In the genomic region with DNA sequence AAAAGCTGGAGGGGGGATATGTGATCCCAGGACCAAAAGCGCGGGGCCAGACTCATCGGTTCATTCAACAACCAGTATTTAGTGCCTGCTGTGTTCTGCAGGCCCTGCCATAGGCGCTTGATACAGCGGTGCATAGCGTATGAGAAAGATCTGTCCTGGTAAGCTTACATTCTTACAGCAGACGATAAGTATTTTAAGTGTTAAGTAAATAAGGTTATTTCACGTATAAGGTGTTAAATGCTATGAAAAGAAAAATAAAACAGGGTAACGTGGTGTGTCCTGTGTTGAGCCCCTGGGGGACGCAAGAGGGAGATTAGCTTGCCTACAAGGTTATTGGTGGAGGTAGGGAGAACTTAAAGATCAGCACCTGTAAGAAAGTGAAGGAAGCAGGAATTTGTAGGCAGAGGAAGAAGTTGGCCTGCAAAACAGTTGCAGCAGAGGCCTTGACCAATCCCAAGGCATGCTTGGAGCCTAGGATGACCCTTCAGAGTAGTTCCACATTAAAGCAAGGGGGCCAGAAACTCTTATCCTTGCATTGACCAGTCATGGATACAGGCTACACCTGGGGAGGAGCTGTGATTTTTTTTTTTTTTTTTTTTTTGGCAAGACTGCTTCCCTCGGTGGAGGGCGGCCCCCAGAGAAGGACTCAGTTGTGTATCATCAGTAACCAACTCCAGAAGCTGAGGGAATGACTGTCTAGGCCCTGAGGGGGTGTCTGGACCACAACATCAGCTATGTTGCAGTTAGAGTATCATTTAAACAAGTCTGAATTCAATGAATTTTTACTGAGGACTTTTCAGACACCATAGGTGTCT, we compare ENCODE assay signal across 8 cellular contexts. TPM values are rescaled to one million over a fixed set of nuclear protein-coding genes. Genes with fewer than 3 reads are reported as not detected.
DNase-seq lines count a peak whose midpoint lies in the region; ATAC-seq, FAIRE-seq and TF ChIP-seq lines count a peak whose summit lies in the region.

No MANE protein-coding gene starts in this region.

- H3K27ac ChIP-seq in H9 (ENCODE audit: insufficient read length, low read depth, low read length) (peak overlapping the region; percentile 4), small intestine (ENCODE audit: low read depth in 1 of 2, low read length in 1 of 2) (peak overlapping the region; percentile 100)

- H3K27ac Mint-ChIP-seq in H9, result peak overlapping the region; percentile 41 to 88 (median 60)

- H3K14ac ChIP-seq in H9 (ENCODE audit: insufficient read depth, low read length), result no peak overlapping the region

- H2AK5ac ChIP-seq in H9 (ENCODE audit: insufficient read length, low read length), result no peak overlapping the region

- H4K5ac ChIP-seq in H9 (ENCODE audit: insufficient read length, low read depth, low read length), result no peak overlapping the region

- DNase-seq in AG20443 (ENCODE audit: low spot score) (peak; percentile 81), H9 (no peak), hepatic stellate cell (ENCODE audit: low spot score) (peak; percentile 35), small intestine (peak; percentile 50), NCI-H2227 treated with DMSO at 0.1 percent for 48 hours (lab: John Stamatoyannopoulos, UW) (no peak)
- no peak for DNase-seq in stimulated activated CD4-positive, alpha-beta T cell treated with anti-CD3 and anti-CD28 coated beads, Interleukin-12 subunit alpha, Interleukin-12 subunit beta, amount 100 ng/mL, for 4 hours

- H2BK5ac ChIP-seq in H9 (ENCODE audit: insufficient read length, low read length), result no peak overlapping the region

- TF ChIP-seq CTCF in H9 (conservative IDR thresholded peaks at IDR 0.05), result peak; percentile 24; the same call in 1 of the 3 replicates
- no peak for TF ChIP-seq CTCF in WI38 (IDR thresholded peaks at IDR 0.05; ENCODE audit: low read depth, low read length)

- no peaks in the 10 kb centered on the region for H3K79me2 ChIP-seq in H9 (ENCODE audit: insufficient read depth, low read length)

- H3K4ac ChIP-seq in H9 (ENCODE audit: low read depth, low read length), result no peak overlapping the region

- no peaks in the 10 kb centered on the region; the same call in 1 of the 2 replicates for H3K4me1 ChIP-seq in H9 (ENCODE audit: insufficient read depth, low read length)
- H3K4me1 ChIP-seq in small intestine (ENCODE audit: control insufficient read depth in 2 of 2, insufficient read depth in 1 of 2, low read depth in 1 of 2, low read length in 1 of 2), result peaks cover 0 to 6% of the 10 kb centered on the region in 2 donors

- H3K56ac ChIP-seq in H9 (ENCODE audit: insufficient read length, low read depth, low read length), result no peak overlapping the region

- H2BK12ac ChIP-seq in H9 (ENCODE audit: insufficient read length, low read depth, low read length), result no peak overlapping the region

- H3K4me1 Mint-ChIP-seq in H9, result peaks cover 13 to 21% of the 10 kb centered on the region in 2 experiments

- H3K27me3 Mint-ChIP-seq in H9 (ENCODE audit: low read depth), result no peaks in the 10 kb centered on the region

- H4K8ac ChIP-seq in H9 (replicated peaks; ENCODE audit: insufficient read length, low read depth, low read length), result no peak overlapping the region

- no peak overlapping the region for H3T11ph ChIP-seq in H9 (ENCODE audit: low read length)

- H3K9me3 ChIP-seq in H9 (ENCODE audit: control insufficient read depth, low read depth, low read length), result no peaks in the 10 kb centered on the region
- no peaks in the 10 kb centered on the region for H3K9me3 ChIP-seq in small intestine (ENCODE audit: control insufficient read depth, low read depth)

- peaks cover 8% of the 10 kb centered on the region for H3K23me2 ChIP-seq in H9 (ENCODE audit: insufficient read length, low read depth, low read length, poor library complexity, severe bottlenecking)

- no peak overlapping the region for H2BK20ac ChIP-seq in H9 (ENCODE audit: low read depth, low read length, poor library complexity, severe bottlenecking)

- H2BK120ac ChIP-seq in H9 (ENCODE audit: low read depth, low read length, poor library complexity, severe bottlenecking), result no peak overlapping the region

- no peak for ATAC-seq in HG03571 (IDR thresholded peaks at IDR 0.05; ENCODE audit: unreplicated experiment)

- H3K27me3 ChIP-seq in H9 (ENCODE audit: insufficient read depth, low read length), result no peaks in the 10 kb centered on the region
- no peaks in the 10 kb centered on the region for H3K27me3 ChIP-seq in small intestine (ENCODE audit: control insufficient read depth in 2 of 2, insufficient read depth in 2 of 2, low read length in 2 of 2)

- H3K18ac ChIP-seq in H9 (ENCODE audit: insufficient read length, low read depth, low read length), result no peak overlapping the region

- H3K36me3 ChIP-seq in small intestine (ENCODE audit: control insufficient read depth in 2 of 2, insufficient read depth in 2 of 2, low read length in 2 of 2), result no peaks in the 10 kb centered on the region

- H3K23ac ChIP-seq in H9 (ENCODE audit: insufficient read length, low read depth, low read length), result no peak overlapping the region

- H4K91ac ChIP-seq in H9 (ENCODE audit: insufficient read length, low read depth, low read length), result no peak overlapping the region

- H3K79me1 ChIP-seq in H9 (ENCODE audit: insufficient read depth, low read depth, low read length, poor library complexity, severe bottlenecking), result no peaks in the 10 kb centered on the region

- H3K4me3 ChIP-seq in WI38 (ENCODE audit: low read depth, low read length) (peak overlapping the region; percentile 81), small intestine (ENCODE audit: low read depth in 1 of 2, low read length in 2 of 2) (peak overlapping the region; percentile 85 to 99)

- H3K9me3 Mint-ChIP-seq in H9, result peaks cover 16 to 21% of the 10 kb centered on the region in 2 experiments

- H3K4me2 ChIP-seq in H9 (ENCODE audit: insufficient read depth, insufficient read length, low read length), result peak overlapping the region; percentile 94

- peak overlapping the region; percentile 67 to 77 for H3K4me3 Mint-ChIP-seq in H9

- FAIRE-seq in small intestine (lab: Jason Lieb, UNC), result no peak

- H3K9ac ChIP-seq in H9 (ENCODE audit: extremely low read depth, insufficient read length, low read length), result peak overlapping the region; percentile 32

- H4K20me1 ChIP-seq in H9 (ENCODE audit: control insufficient read depth, insufficient read depth, insufficient read length), result no peaks in the 10 kb centered on the region

- H3K36me3 Mint-ChIP-seq in H9 (ENCODE audit: insufficient read depth in 1 of 3, low read depth in 3 of 3), result peaks cover 17 to 38% (median 19%) of the 10 kb centered on the region in 3 experiments

- H2AFZ ChIP-seq in H9 (ENCODE audit: low read length), result peak overlapping the region; percentile 12

- no peak overlapping the region for H2BK15ac ChIP-seq in H9 (ENCODE audit: low read depth, low read length)

- 100% methylated on average over 2 of the region's 12 CpGs for WGBS in H9 (ENCODE audit: extremely low coverage, insufficient read length, low lambda C conversion rate)
- WGBS in small intestine, 3 donors, result 5 to 13% (median 6%) methylated on average over 12 of the region's 12 CpGs

RNA-seq across cellular contexts. Expression of gene LIPT2, which starts 0.5 kb away (rescaled TPM):
- 7.1 and 8.2 TPM in 2 replicates for total RNA-seq in H9 (2021)
- 10 to 100 TPM in 1 of 3 donors, 1 to 10 TPM in 2; 4.9 to 11.1 (median 8.8) TPM for polyA plus RNA-seq in small intestine

RNA-seq across cellular contexts. Expression of gene KCNE3, which starts 26.7 kb away (rescaled TPM):
- total RNA-seq in H9 (2021), result 4.9 and 5.6 TPM in 2 replicates
- 10 to 100 TPM; 17.0 to 88.4 (median 30.0) TPM for polyA plus RNA-seq in small intestine

Comparison
In these comparisons a context has a peak if more than half of its experiments do, and no peak if none do; other contexts are left out.
1. DNase-seq: peak in AG20443 (single experiment), hepatic stellate cell (single experiment) and small intestine (single experiment); none in H9 (single experiment), NCI-H2227 treated with DMSO at 0.1 percent for 48 hours (single experiment) and stimulated activated CD4-positive, alpha-beta T cell treated with anti-CD3 and anti-CD28 coated beads, Interleukin-12 subunit alpha, Interleukin-12 subunit beta, amount 100 ng/mL, for 4 hours (single experiment).